Comparison of ENCODE assay signal across 8 cellular contexts in the genomic region with DNA sequence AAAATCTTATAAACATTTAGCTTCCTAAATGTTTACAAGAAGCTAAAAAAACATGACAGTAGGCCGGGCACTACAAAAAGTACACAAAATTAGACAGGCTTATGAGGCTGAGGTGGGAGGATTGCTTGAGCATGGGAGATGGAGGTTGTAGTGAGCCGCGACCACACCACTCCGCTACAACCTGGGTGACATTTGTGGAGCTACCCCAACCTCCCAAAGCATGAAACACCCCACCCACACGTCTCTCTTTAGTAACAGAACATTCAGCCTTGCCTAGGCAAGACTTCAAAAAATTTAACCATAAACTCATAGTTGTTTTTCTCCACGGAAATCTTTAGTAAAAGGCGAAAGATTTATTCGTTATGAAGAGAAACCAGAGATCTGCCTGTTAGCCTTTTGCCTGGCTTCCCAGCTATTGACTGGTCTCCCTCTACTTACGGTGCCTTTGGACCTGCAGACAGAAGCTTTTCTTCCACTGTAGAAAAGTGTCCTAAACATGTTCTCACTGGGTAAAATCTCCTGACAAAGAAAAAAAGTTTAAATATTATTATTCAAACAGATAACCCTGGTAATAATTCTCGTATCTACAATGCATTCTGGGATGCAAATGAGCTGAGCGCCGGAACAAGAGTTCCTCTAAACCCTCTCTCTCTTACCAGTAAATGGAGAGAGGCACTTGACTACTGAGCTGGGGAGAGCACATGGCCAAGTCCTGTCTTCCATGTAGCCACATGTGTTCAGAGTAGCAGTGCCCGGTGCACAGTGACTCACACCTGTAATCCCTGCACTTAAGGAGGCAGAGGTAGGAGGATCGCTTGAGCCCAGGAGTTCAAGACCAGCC. TPM values are rescaled to one million over a fixed set of nuclear protein-coding genes. Genes with fewer than 3 reads are reported as not detected.
A peak's percentile ranks its signal among the peaks of the same experiment; 100 is the strongest.
DNase-seq lines count a peak whose midpoint lies in the region; ATAC-seq and TF ChIP-seq lines count a peak whose summit lies in the region.

No MANE protein-coding gene starts in this region.

- H3K9me3 Mint-ChIP-seq in activated naive CD4-positive, alpha-beta T cell treated with anti-CD3 and anti-CD28 coated beads for 36 hours: no peaks in the 10 kb centered on the region

- peak; percentile 98 for DNase-seq in GF-D8 (lab: John Stamatoyannopoulos, UW)
- peak; percentile 99 for DNase-seq in Jurkat, Clone E6-1 (ENCODE audit: low read depth, low spot score)
- DNase-seq in activated naive CD4-positive, alpha-beta T cell treated with anti-CD3 and anti-CD28 coated beads for 36 hours: peak; percentile 90
- DNase-seq in right cardiac atrium: peak in 2 of 3 donors; percentile 46 to 68
- peak; percentile 86 for DNase-seq in spleen
- no peak for DNase-seq in NK-92 treated with Interleukin-12 subunit alpha and Interleukin-12 subunit beta, amount 100 ng/mL, for 24 hours (lab: John Stamatoyannopoulos, UW)

- 32% methylated on average over 14 of the region's 14 CpGs for WGBS in right cardiac atrium
- 12 to 26% (median 16%) methylated on average over 14 of the region's 14 CpGs for WGBS in spleen, 5 donors

- peaks cover 11% of the 10 kb centered on the region for H3K36me3 Mint-ChIP-seq in activated naive CD4-positive, alpha-beta T cell treated with anti-CD3 and anti-CD28 coated beads for 36 hours (ENCODE audit: low read depth)

- TF ChIP-seq CTCF in spleen (IDR thresholded peaks at IDR 0.05 in 8 of 11, conservative IDR thresholded peaks at IDR 0.05 in 3 of 11): peak in 1 of 11 experiments; percentile 11

- H3K27ac Mint-ChIP-seq in activated naive CD4-positive, alpha-beta T cell treated with anti-CD3 and anti-CD28 coated beads for 36 hours: peak overlapping the region; percentile 98

- ATAC-seq in GM21825 (IDR thresholded peaks at IDR 0.05; ENCODE audit: unreplicated experiment) (peak; percentile 62), right cardiac atrium (peak; percentile 67 to 81)

- no peak overlapping the region for H3K27ac ChIP-seq in right cardiac atrium (ENCODE audit: low read length)
- peak overlapping the region; percentile 55 to 88 (median 78) for H3K27ac ChIP-seq in spleen

- no peaks in the 10 kb centered on the region for H3K36me3 ChIP-seq in spleen

- peaks cover 83% of the 10 kb centered on the region for H3K4me1 Mint-ChIP-seq in activated naive CD4-positive, alpha-beta T cell treated with anti-CD3 and anti-CD28 coated beads for 36 hours (ENCODE audit: low read depth)

- H3K4me1 ChIP-seq in right cardiac atrium (ENCODE audit: control insufficient read depth, insufficient read depth, low read length): no peaks in the 10 kb centered on the region
- peaks cover 4 to 88% (median 49%) of the 10 kb centered on the region in 6 donors for H3K4me1 ChIP-seq in spleen

- intact Hi-C loops in activated naive CD4-positive, alpha-beta T cell treated with anti-CD3 and anti-CD28 coated beads for 36 hours (cut with micrococcal nuclease): loop anchor here (1.0 to 5.0 kb wide), 8 partner anchors 9 to 965 kb away; partner anchors contain the start of genes GPBP1L1, KIF2C and NASP
- intact Hi-C loops in right cardiac atrium (cut with DNase I): no loop called here
- intact Hi-C loops in spleen (cut with DNase I; ENCODE audit: low total_unique reads): no loop called here

- H3K27me3 ChIP-seq in right cardiac atrium (ENCODE audit: control insufficient read depth, insufficient read depth) (no peaks in the 10 kb centered on the region), spleen (replicated peaks in 1 of 7) (peaks cover 0 to 12% (median 0%) of the 10 kb centered on the region in 7 donors)

- CTCF ChIA-PET in activated naive CD4-positive, alpha-beta T cell treated with anti-CD3 and anti-CD28 coated beads for 36 hours (lab: Charles Lee): interaction anchor here (1.0 to 2.1 kb wide), 5 partner anchors 9 to 96 kb away, joined by 3 to 22 read pairs (median 4); partner anchors contain the start of genes ARMH1, RNU5D-1 and TMEM53

- H3K27me3 Mint-ChIP-seq in activated naive CD4-positive, alpha-beta T cell treated with anti-CD3 and anti-CD28 coated beads for 36 hours (ENCODE audit: low read depth): no peaks in the 10 kb centered on the region

- peak overlapping the region; percentile 66 for H3K4me3 Mint-ChIP-seq in activated naive CD4-positive, alpha-beta T cell treated with anti-CD3 and anti-CD28 coated beads for 36 hours

- H3K4me3 ChIP-seq in Jurkat, Clone E6-1 (ENCODE audit: low read length): no peak overlapping the region
- no peak overlapping the region for H3K4me3 ChIP-seq in right cardiac atrium (ENCODE audit: low read length)
- H3K4me3 ChIP-seq in spleen: peak overlapping the region in 1 of 8 donors; percentile 0

- TF ChIP-seq POLR2A in Raji (IDR thresholded peaks at IDR 0.05; ENCODE audit: insufficient read depth, low read depth, low read length) (peak; percentile 100), spleen (IDR thresholded peaks at IDR 0.05) (peak; percentile 56 to 99 (median 77))

- H3K9me3 ChIP-seq in right cardiac atrium (ENCODE audit: control insufficient read depth, low read length): no peaks in the 10 kb centered on the region
- H3K9me3 ChIP-seq in spleen: no peaks in the 10 kb centered on the region

RNA-seq across cellular contexts. Expression of gene RNU5D-1, which starts 9.2 kb away (rescaled TPM):
- polyA plus RNA-seq in Jurkat, Clone E6-1 (2012; ENCODE audit: insufficient read depth, insufficient read length): not detected
- not detected for total RNA-seq in activated naive CD4-positive, alpha-beta T cell treated with anti-CD3 and anti-CD28 coated beads for 36 hours
- not detected for total RNA-seq in right cardiac atrium
- polyA plus RNA-seq in right cardiac atrium: not detected
- not detected for total RNA-seq in spleen
- polyA plus RNA-seq in spleen: not detected

RNA-seq across cellular contexts. Expression of gene KIF2C, which starts 17.9 kb away (rescaled TPM):
- polyA plus RNA-seq in Jurkat, Clone E6-1 (2012; ENCODE audit: insufficient read depth, insufficient read length): 147 TPM
- 100 to 1,000 TPM; 147 to 154 TPM for total RNA-seq in activated naive CD4-positive, alpha-beta T cell treated with anti-CD3 and anti-CD28 coated beads for 36 hours
- total RNA-seq in right cardiac atrium (1 to 10 TPM in 3 of 4 donors, under 1 TPM in 1; 0.39 to 2.5 (median 1.6) TPM), spleen (1 to 10 TPM; 1.6 to 6.6 (median 5.0) TPM)
- polyA plus RNA-seq in right cardiac atrium (0.66 TPM), spleen (1 to 10 TPM; 1.4 to 7.6 (median 2.9) TPM)

RNA-seq across cellular contexts. Expression of gene ARMH1, which starts 47.2 kb away (rescaled TPM):
- 3.0 TPM for polyA plus RNA-seq in Jurkat, Clone E6-1 (2012; ENCODE audit: insufficient read depth, insufficient read length)
- 100 to 1,000 TPM; 143 to 155 TPM for total RNA-seq in activated naive CD4-positive, alpha-beta T cell treated with anti-CD3 and anti-CD28 coated beads for 36 hours
- total RNA-seq in right cardiac atrium (1 to 10 TPM in 2 of 4 donors, under 1 TPM in 2; 0.39 to 1.2 (median 0.84) TPM), spleen (10 to 100 TPM; 12.2 to 24.7 (median 16.2) TPM)
- polyA plus RNA-seq in right cardiac atrium (0.91 TPM), spleen (10 to 100 TPM; 43.9 to 86.0 (median 77.4) TPM)

RNA-seq across cellular contexts. Expression of gene TMEM53, which starts 47.5 kb away (rescaled TPM):
- 11.5 TPM for polyA plus RNA-seq in Jurkat, Clone E6-1 (2012; ENCODE audit: insufficient read depth, insufficient read length)
- total RNA-seq in activated naive CD4-positive, alpha-beta T cell treated with anti-CD3 and anti-CD28 coated beads for 36 hours: 1 to 10 TPM; 4.5 to 4.9 TPM
- 10 to 100 TPM; 12.0 to 16.8 (median 13.1) TPM for total RNA-seq in right cardiac atrium
- polyA plus RNA-seq in right cardiac atrium: 13.3 TPM
- total RNA-seq in spleen: 1 to 10 TPM; 4.3 to 7.5 (median 5.4) TPM
- 1 to 10 TPM; 4.9 to 5.7 (median 5.5) TPM for polyA plus RNA-seq in spleen

RNA-seq across cellular contexts. Expression of gene RPS8, which starts 53.6 kb away (rescaled TPM):
- polyA plus RNA-seq in Jurkat, Clone E6-1 (2012; ENCODE audit: insufficient read depth, insufficient read length): 3,288 TPM
- 1,000 to 10,000 TPM; 3,619 to 3,772 TPM for total RNA-seq in activated naive CD4-positive, alpha-beta T cell treated with anti-CD3 and anti-CD28 coated beads for 36 hours
- total RNA-seq in right cardiac atrium (1,000 to 10,000 TPM in 1 of 4 donors, 100 to 1,000 TPM in 3; 848 to 1,081 (median 910) TPM), spleen (1,000 to 10,000 TPM; 1,626 to 2,405 (median 2,159) TPM)
- polyA plus RNA-seq in right cardiac atrium (1,144 TPM), spleen (1,000 to 10,000 TPM; 4,436 to 6,194 (median 5,972) TPM)

Comparison
In these comparisons a context has a peak if more than half of its experiments do, and no peak if none do; other contexts are left out.
1. RNA of gene KIF2C, which starts 17.9 kb away (total RNA-seq): 147 to 154 TPM in activated naive CD4-positive, alpha-beta T cell treated with anti-CD3 and anti-CD28 coated beads for 36 hours; 1.6 to 6.6 TPM in spleen and 0.39 to 2.5 TPM in right cardiac atrium; every median in the first group is over 10 times any median in the second.
2. RNA of gene ARMH1, which starts 47.2 kb away (total RNA-seq): 143 to 155 TPM in activated naive CD4-positive, alpha-beta T cell treated with anti-CD3 and anti-CD28 coated beads for 36 hours and 12.2 to 24.7 TPM in spleen; 0.39 to 1.2 TPM in right cardiac atrium; every median in the first group is over 4 times any median in the second.